ENCODE assay signal across 12 cellular contexts in genomic region chr10:89481662-89482061, GRCh38. TPM values are rescaled to one million over a fixed set of nuclear protein-coding genes. Genes with fewer than 3 reads are reported as not detected.
A peak's percentile ranks its signal among the peaks of the same experiment; 100 is the strongest.
DNase-seq lines count a peak whose midpoint lies in the region; ATAC-seq and TF ChIP-seq lines count a peak whose summit lies in the region.
"Had no signal": no experiment of that assay in that cellular context is flagged by ENCODE, and none has a peak within 500 bp of the region (broad histone marks: within the 10 kb centered on the region; RNA-seq: fewer than 3 reads in every experiment).

No MANE protein-coding gene starts in this region.

- H3K36me3 ChIP-seq in BJ (ENCODE audit: control insufficient read depth, insufficient read depth, low read length) (no peaks in the 10 kb centered on the region), adipocyte (ENCODE audit: control insufficient read depth, insufficient read depth, low read length, severe bottlenecking) (no peaks in the 10 kb centered on the region)

- H3K27me3 Mint-ChIP-seq in activated CD8-positive, alpha-beta T cell treated with anti-CD3 and anti-CD28 coated beads for 36 hours: peaks cover 13% of the 10 kb centered on the region

- CTCF ChIA-PET in BJ (lab: Yijun Ruan, JAX): interaction anchor here (1.9 kb wide), 2 partner anchors 10 to 15 kb away, joined by 7 to 9 read pairs; no protein-coding TSS in a partner anchor
- CTCF ChIA-PET in activated CD8-positive, alpha-beta T cell treated with anti-CD3 and anti-CD28 coated beads for 36 hours (lab: Charles Lee): no interaction called here

- peaks cover 5% of the 10 kb centered on the region for H3K9me3 ChIP-seq in adipocyte (ENCODE audit: control insufficient read depth, low read length)

- H3K9ac ChIP-seq in adipocyte (ENCODE audit: low read length): peak overlapping the region; percentile 83

- H3K27me3 ChIP-seq in BJ (ENCODE audit: control insufficient read depth, insufficient read depth, low read length) (no peaks in the 10 kb centered on the region), adipocyte (replicated peaks; ENCODE audit: control insufficient read depth, insufficient read depth, low read length) (no peaks in the 10 kb centered on the region)

- no peaks in the 10 kb centered on the region for H3K36me3 Mint-ChIP-seq in activated CD8-positive, alpha-beta T cell treated with anti-CD3 and anti-CD28 coated beads for 36 hours (ENCODE audit: low read depth)
- H3K36me3 Mint-ChIP-seq: CD4-positive, alpha-beta memory T cell had no signal

- ATAC-seq in GM21786 (IDR thresholded peaks at IDR 0.05; ENCODE audit: unreplicated experiment) (no peak), GM21723 (IDR thresholded peaks at IDR 0.05; ENCODE audit: unreplicated experiment) (no peak)
- no peak for ATAC-seq in activated CD8-positive, alpha-beta T cell treated with anti-CD3 and anti-CD28 coated beads for 36 hours
- ATAC-seq: activated CD8-positive, alpha-beta T cell treated with anti-CD3 and anti-CD28 coated beads, Interleukin-2, amount 10 ng/mL, durations not matched to agents 7 days and 5 days had no signal

- no peak overlapping the region for H3K27ac Mint-ChIP-seq in activated CD8-positive, alpha-beta T cell treated with anti-CD3 and anti-CD28 coated beads for 36 hours
- H3K27ac Mint-ChIP-seq: activated CD8-positive, alpha-beta T cell treated with anti-CD3 and anti-CD28 coated beads, Interleukin-2, amount 10 ng/mL, durations not matched to agents 7 days and 5 days; CD4-positive, alpha-beta memory T cell had no signal

- H3K4me3 Mint-ChIP-seq in activated CD8-positive, alpha-beta T cell treated with anti-CD3 and anti-CD28 coated beads for 36 hours: no peak overlapping the region
- H3K4me3 Mint-ChIP-seq: activated CD8-positive, alpha-beta T cell treated with anti-CD3 and anti-CD28 coated beads, Interleukin-2, amount 10 ng/mL, durations not matched to agents 7 days and 5 days; CD4-positive, alpha-beta memory T cell had no signal

- H3K4me3 ChIP-seq in BJ (ENCODE audit: low read depth, low read length) (no peak overlapping the region), adipocyte (ENCODE audit: low read length) (no peak overlapping the region)

- intact Hi-C loops in activated CD8-positive, alpha-beta T cell treated with anti-CD3 and anti-CD28 coated beads for 36 hours (cut with micrococcal nuclease): no loop called here

- no peaks in the 10 kb centered on the region for H3K4me1 Mint-ChIP-seq in activated CD8-positive, alpha-beta T cell treated with anti-CD3 and anti-CD28 coated beads for 36 hours (ENCODE audit: low read depth)

- H3K9me3 Mint-ChIP-seq in activated CD8-positive, alpha-beta T cell treated with anti-CD3 and anti-CD28 coated beads for 36 hours: no peaks in the 10 kb centered on the region

- POLR2A ChIA-PET in BJ (lab: Charles Lee): interaction anchor here (0.6 kb wide), 1 partner anchor 605 kb away, joined by 15 read pairs; no protein-coding TSS in a partner anchor
- POLR2A ChIA-PET in activated CD8-positive, alpha-beta T cell treated with anti-CD3 and anti-CD28 coated beads for 36 hours (lab: Charles Lee): no interaction called here

- TF ChIP-seq CTCF in BJ (IDR thresholded peaks at IDR 0.05; ENCODE audit: insufficient read depth, low read depth, low read length): no peak
- TF ChIP-seq CTCF in activated CD8-positive, alpha-beta T cell treated with anti-CD3 and anti-CD28 coated beads for 36 hours (IDR thresholded peaks at IDR 0.05): no peak

- H3K4me1 ChIP-seq in adipocyte (ENCODE audit: control insufficient read depth, insufficient read depth, low read length): peaks cover 50% of the 10 kb centered on the region

- DNase-seq in BJ (ENCODE audit: low read depth): peak; percentile 88
- peak; percentile 96 for DNase-seq in adipocyte (ENCODE audit: low read depth)
- DNase-seq in foreskin melanocyte: peak; percentile 89
- DNase-seq in pulmonary artery endothelial cell (ENCODE audit: low read depth, low spot score): peak; percentile 35
- DNase-seq in activated CD8-positive, alpha-beta T cell treated with anti-CD3 and anti-CD28 coated beads for 36 hours: no peak
- no peak for DNase-seq in NCI-H82 (lab: John Stamatoyannopoulos, UW)
- DNase-seq: activated CD8-positive, alpha-beta T cell treated with anti-CD3 and anti-CD28 coated beads, Interleukin-2, amount 10 ng/mL, durations not matched to agents 7 days and 5 days; CD4-positive, alpha-beta memory T cell; cortex of kidney had no signal

RNA-seq across cellular contexts. Expression of gene SLC16A12, which starts 53.7 kb away (rescaled TPM):
- 0.02 and 0.06 TPM in 2 replicates for polyA plus RNA-seq in BJ (2011; rRNA removed)
- 0.05 TPM in 1 of 2 replicates, not detected in the other for polyA minus RNA-seq in BJ (2011; rRNA and poly(A)+ RNA removed)
- total RNA-seq in pulmonary artery endothelial cell: 0.66 and 1.3 TPM in 2 replicates
- total RNA-seq in activated CD8-positive, alpha-beta T cell treated with anti-CD3 and anti-CD28 coated beads for 36 hours: not detected
- total RNA-seq: activated CD8-positive, alpha-beta T cell treated with anti-CD3 and anti-CD28 coated beads, Interleukin-2, amount 10 ng/mL, durations not matched to agents 7 days and 5 days; CD4-positive, alpha-beta memory T cell; mononuclear cell had no signal
- polyA plus RNA-seq: CD4-positive, alpha-beta memory T cell had no signal

Comparison
In these comparisons a context has a peak if more than half of its experiments do, and no peak if none do; other contexts are left out.
1. DNase-seq: peak in BJ (single experiment), adipocyte (single experiment), foreskin melanocyte (single experiment) and pulmonary artery endothelial cell (single experiment); none in activated CD8-positive, alpha-beta T cell treated with anti-CD3 and anti-CD28 coated beads for 36 hours (single experiment) and NCI-H82 (single experiment).